Comparison of ENCODE assay signal across 14 cellular contexts in genomic region chr19:1216756-1217155, GRCh38. TPM values are rescaled to one million over a fixed set of nuclear protein-coding genes. Genes with fewer than 3 reads are reported as not detected.
DNase-seq lines count a peak whose midpoint lies in the region; ATAC-seq, FAIRE-seq and TF ChIP-seq lines count a peak whose summit lies in the region.
"Had no signal": no experiment of that assay in that cellular context is flagged by ENCODE, and none has a peak within 500 bp of the region (broad histone marks: within the 10 kb centered on the region; RNA-seq: fewer than 3 reads in every experiment).

No MANE protein-coding gene starts in this region.

- 94% methylated on average over 12 of the region's 12 CpGs for WGBS in HUES64

- no peaks in the 10 kb centered on the region for H3K4me1 ChIP-seq in HUES64 (ENCODE audit: insufficient read depth, low read length)
- H3K4me1 ChIP-seq in astrocyte (ENCODE audit: insufficient read depth, low read length) = peaks cover 39% of the 10 kb centered on the region

- H4K20me1 ChIP-seq in astrocyte (ENCODE audit: insufficient read depth, low read length) = peaks cover 75% of the 10 kb centered on the region

- H3K4me3 ChIP-seq in HUES64 (ENCODE audit: low read length) (no peak overlapping the region), astrocyte (ENCODE audit: insufficient read depth, low read depth, low read length) (no peak overlapping the region)
- H3K4me3 ChIP-seq: GM23248, MG63, thyroid gland had no signal

- H3K9me3 ChIP-seq in HUES64 (ENCODE audit: insufficient read depth, low read depth, low read length) (no peaks in the 10 kb centered on the region), astrocyte (ENCODE audit: insufficient read depth, low read depth, low read length) (no peaks in the 10 kb centered on the region)
- H3K9me3 ChIP-seq: MG63, thyroid gland had no signal

- FAIRE-seq in astrocyte (lab: Jason Lieb, UNC) = no peak

- H3K36me3 ChIP-seq in HUES64 (ENCODE audit: insufficient read depth, low read length) (peaks cover 13% of the 10 kb centered on the region), astrocyte (ENCODE audit: insufficient read depth, low read length) (no peaks in the 10 kb centered on the region)

- peaks cover 71% of the 10 kb centered on the region for H3K79me2 ChIP-seq in astrocyte (ENCODE audit: insufficient read depth, low read length)

- TF ChIP-seq CTCF in astrocyte (IDR thresholded peaks at IDR 0.05; ENCODE audit: insufficient read depth, low read depth, low read length) = no peak
- TF ChIP-seq CTCF in progenitor cell of endocrine pancreas (IDR thresholded peaks at IDR 0.05; ENCODE audit: unreplicated experiment) = no peak

- peak overlapping the region; percentile 30; the same call in 1 of the 2 replicates for H3K9ac ChIP-seq in HUES64 (ENCODE audit: low read depth, low read length)
- H3K9ac ChIP-seq in astrocyte (ENCODE audit: low read length) = peak overlapping the region; percentile 38
- H3K9ac ChIP-seq: GM23248 had no signal

- peak overlapping the region; percentile 68 for H3K27ac Mint-ChIP-seq in astrocyte (ENCODE audit: unreplicated experiment)
- H3K27ac Mint-ChIP-seq in progenitor cell of endocrine pancreas = peak overlapping the region; percentile 24
- H3K27ac Mint-ChIP-seq: natural killer cell had no signal

- DNase-seq in astrocyte (ENCODE audit: low read depth) (no peak), progenitor cell of endocrine pancreas (ENCODE audit: low spot score, unreplicated experiment) (no peak), RPMI8226 (no peak), NCI-H2081 treated with DMSO at 0.1 percent for 48 hours (lab: John Stamatoyannopoulos, UW) (no peak)
- DNase-seq: activated CD4-positive, alpha-beta T cell treated with anti-CD3 and anti-CD28 coated beads, Interleukin-2, amount 50 U/mL, for 4 hours; activated gamma-delta T cell; caudate nucleus; CD4-positive, CD25-positive, alpha-beta regulatory T cell; natural killer cell; thyroid gland had no signal

- H3K27me3 ChIP-seq in HUES64 (ENCODE audit: insufficient read depth, low read length) (no peaks in the 10 kb centered on the region), astrocyte (ENCODE audit: insufficient read depth, low read length) (no peaks in the 10 kb centered on the region)
- H3K27me3 ChIP-seq: MG63, thyroid gland had no signal

- H3K4me1 Mint-ChIP-seq in astrocyte (ENCODE audit: low read depth, unreplicated experiment) = peaks cover 22% of the 10 kb centered on the region
- peaks cover 6% of the 10 kb centered on the region for H3K4me1 Mint-ChIP-seq in progenitor cell of endocrine pancreas (ENCODE audit: low read depth)

- peak overlapping the region; percentile 5 for H3K4me2 ChIP-seq in astrocyte (ENCODE audit: low read length)

- H2AFZ ChIP-seq in astrocyte (ENCODE audit: low read depth, low read length) = no peak overlapping the region
- H2AFZ ChIP-seq: GM23248 had no signal

- H3K36me3 Mint-ChIP-seq in astrocyte (ENCODE audit: low read depth, unreplicated experiment) (peaks cover 4% of the 10 kb centered on the region), progenitor cell of endocrine pancreas (ENCODE audit: insufficient read depth) (peaks cover 4% of the 10 kb centered on the region)
- H3K36me3 Mint-ChIP-seq: natural killer cell had no signal

- no peak overlapping the region for H3K4me3 Mint-ChIP-seq in astrocyte (ENCODE audit: unreplicated experiment)
- no peak overlapping the region for H3K4me3 Mint-ChIP-seq in progenitor cell of endocrine pancreas (ENCODE audit: low read depth)
- H3K4me3 Mint-ChIP-seq: natural killer cell had no signal

- H3K27ac ChIP-seq in HUES64 (ENCODE audit: low read depth, low read length) (no peak overlapping the region), astrocyte (ENCODE audit: low read depth, low read length) (peak overlapping the region; percentile 34)

- ATAC-seq in GM19397 (IDR thresholded peaks at IDR 0.05; ENCODE audit: unreplicated experiment) = no peak
- ATAC-seq: natural killer cell had no signal

- no peaks in the 10 kb centered on the region for H3K9me3 Mint-ChIP-seq in astrocyte (ENCODE audit: unreplicated experiment)
- no peaks in the 10 kb centered on the region for H3K9me3 Mint-ChIP-seq in progenitor cell of endocrine pancreas (ENCODE audit: low read depth)
- H3K9me3 Mint-ChIP-seq: CD4-positive, CD25-positive, alpha-beta regulatory T cell; natural killer cell had no signal

- H3K27me3 Mint-ChIP-seq in astrocyte (ENCODE audit: low read depth, unreplicated experiment) = no peaks in the 10 kb centered on the region
- no peaks in the 10 kb centered on the region for H3K27me3 Mint-ChIP-seq in progenitor cell of endocrine pancreas

RNA-seq across cellular contexts. Expression of gene STK11, which starts 11.2 kb away (rescaled TPM):
- polyA plus RNA-seq in HUES64 (2013, experiment 1 of 2) = 42.9 TPM
- polyA plus RNA-seq in HUES64 (2013, experiment 2 of 2) = 36.7 TPM
- 61.6 and 67.9 TPM in 2 replicates for total RNA-seq in astrocyte
- 59.3 and 61.5 TPM in 2 replicates for total RNA-seq in progenitor cell of endocrine pancreas

RNA-seq across cellular contexts. Expression of gene CBARP, which starts 21.0 kb away (rescaled TPM):
- 7.7 TPM for polyA plus RNA-seq in HUES64 (2013, experiment 1 of 2)
- polyA plus RNA-seq in HUES64 (2013, experiment 2 of 2) = 10.9 TPM
- total RNA-seq in astrocyte (18.8 and 19.8 TPM in 2 replicates), progenitor cell of endocrine pancreas (12.4 and 13.0 TPM in 2 replicates)
- polyA plus RNA-seq: CD4-positive, CD25-positive, alpha-beta regulatory T cell had no signal

RNA-seq across cellular contexts. Expression of gene ATP5F1D, which starts 24.8 kb away (rescaled TPM):
- 131 TPM for polyA plus RNA-seq in HUES64 (2013, experiment 1 of 2)
- polyA plus RNA-seq in HUES64 (2013, experiment 2 of 2) = 132 TPM
- total RNA-seq in astrocyte (154 and 170 TPM in 2 replicates), progenitor cell of endocrine pancreas (107 and 117 TPM in 2 replicates)

RNA-seq across cellular contexts. Expression of gene MIDN, which starts 31.6 kb away (rescaled TPM):
- 116 TPM for polyA plus RNA-seq in HUES64 (2013, experiment 1 of 2)
- polyA plus RNA-seq in HUES64 (2013, experiment 2 of 2) = 108 TPM
- 119 and 141 TPM in 2 replicates for total RNA-seq in astrocyte
- 187 and 193 TPM in 2 replicates for total RNA-seq in progenitor cell of endocrine pancreas

RNA-seq across cellular contexts. Expression of gene SBNO2, which starts 42.7 kb away (rescaled TPM):
- 14.5 TPM for polyA plus RNA-seq in HUES64 (2013, experiment 1 of 2)
- polyA plus RNA-seq in HUES64 (2013, experiment 2 of 2) = 14.1 TPM
- 39.3 and 43.2 TPM in 2 replicates for total RNA-seq in astrocyte
- 40.9 and 43.2 TPM in 2 replicates for total RNA-seq in progenitor cell of endocrine pancreas
